Comparison of ENCODE assay signal across 11 cellular contexts in genomic region chr1:25566186-25566729, GRCh38. TPM values are rescaled to one million over a fixed set of nuclear protein-coding genes. Genes with fewer than 3 reads are reported as not detected.
DNase-seq lines count a peak whose midpoint lies in the region; ATAC-seq, FAIRE-seq and TF ChIP-seq lines count a peak whose summit lies in the region.
"Had no signal": no experiment of that assay in that cellular context is flagged by ENCODE, and none has a peak within 500 bp of the region (broad histone marks: within the 10 kb centered on the region; RNA-seq: fewer than 3 reads in every experiment).

No MANE protein-coding gene starts in this region.

- WGBS in urinary bladder: 37% methylated on average over 9 of the region's 9 CpGs

- no peaks in the 10 kb centered on the region for H4K20me1 ChIP-seq in astrocyte (ENCODE audit: insufficient read depth, low read length)

- H3K9me3 ChIP-seq in left ventricle myocardium inferior (replicated peaks) (no peaks in the 10 kb centered on the region), astrocyte (ENCODE audit: insufficient read depth, low read depth, low read length) (no peaks in the 10 kb centered on the region)
- H3K9me3 ChIP-seq: SJSA1 had no signal

- TF ChIP-seq CTCF in left ventricle myocardium inferior (IDR thresholded peaks at IDR 0.05; ENCODE audit: borderline replicate concordance) (no peak), astrocyte (IDR thresholded peaks at IDR 0.05; ENCODE audit: insufficient read depth, low read depth, low read length) (no peak), mesothelial cell of epicardium (IDR thresholded peaks at IDR 0.05; ENCODE audit: unreplicated experiment) (no peak), GM13976 (IDR thresholded peaks at IDR 0.05; ENCODE audit: borderline replicate concordance, control extremely low read depth, extremely low read depth, insufficient read depth, missing control alignments) (no peak)

- no peak for DNase-seq in left ventricle myocardium inferior
- DNase-seq in cardiac septum (ENCODE audit: low spot score): no peak
- no peak for DNase-seq in astrocyte (ENCODE audit: low read depth)
- DNase-seq in mesothelial cell of epicardium (ENCODE audit: low spot score in 2 of 2, unreplicated experiment in 2 of 2): no peak
- DNase-seq in GM13976 (ENCODE audit: low spot score): no peak
- no peak for DNase-seq in amniotic stem cell (lab: John Stamatoyannopoulos, UW)
- DNase-seq: COR-L47, NCI-H1436 had no signal

- H2AFZ ChIP-seq in astrocyte (ENCODE audit: low read depth, low read length): no peak overlapping the region

- H3K27ac Mint-ChIP-seq in astrocyte (ENCODE audit: unreplicated experiment) (no peak overlapping the region), mesothelial cell of epicardium (peak overlapping the region; percentile 50)

- H3K9me3 Mint-ChIP-seq in astrocyte (ENCODE audit: unreplicated experiment): peaks cover 2% of the 10 kb centered on the region
- no peaks in the 10 kb centered on the region for H3K9me3 Mint-ChIP-seq in mesothelial cell of epicardium

- H3K27me3 Mint-ChIP-seq in astrocyte (ENCODE audit: low read depth, unreplicated experiment): peaks cover 2% of the 10 kb centered on the region
- H3K27me3 Mint-ChIP-seq in mesothelial cell of epicardium (ENCODE audit: low read depth): peaks cover 9% of the 10 kb centered on the region

- no peak for ATAC-seq in HG02610 (IDR thresholded peaks at IDR 0.05; ENCODE audit: unreplicated experiment)

- peaks cover 54% of the 10 kb centered on the region for H3K4me1 ChIP-seq in left ventricle myocardium inferior
- H3K4me1 ChIP-seq in astrocyte (ENCODE audit: insufficient read depth, low read length): peaks cover 58% of the 10 kb centered on the region
- no peaks in the 10 kb centered on the region for H3K4me1 ChIP-seq in urinary bladder (ENCODE audit: insufficient read depth)

- peaks cover 43% of the 10 kb centered on the region for H3K4me1 Mint-ChIP-seq in astrocyte (ENCODE audit: low read depth, unreplicated experiment)
- H3K4me1 Mint-ChIP-seq in mesothelial cell of epicardium: peaks cover 51% of the 10 kb centered on the region

- H3K4me3 Mint-ChIP-seq in astrocyte (ENCODE audit: unreplicated experiment) (no peak overlapping the region), mesothelial cell of epicardium (no peak overlapping the region)

- no peaks in the 10 kb centered on the region for H3K79me2 ChIP-seq in astrocyte (ENCODE audit: insufficient read depth, low read length)

- H3K4me3 ChIP-seq in left ventricle myocardium inferior (no peak overlapping the region), astrocyte (ENCODE audit: insufficient read depth, low read depth, low read length) (no peak overlapping the region), urinary bladder (ENCODE audit: low read depth, low read length) (no peak overlapping the region)
- H3K4me3 ChIP-seq: SJSA1 had no signal

- FAIRE-seq in astrocyte (lab: Jason Lieb, UNC): no peak

- H3K27ac ChIP-seq in left ventricle myocardium inferior (replicated peaks): peak overlapping the region; percentile 83
- H3K27ac ChIP-seq in astrocyte (ENCODE audit: low read depth, low read length): peak overlapping the region; percentile 90
- peak overlapping the region; percentile 64 for H3K27ac ChIP-seq in urinary bladder (ENCODE audit: low read depth)
- H3K27ac ChIP-seq: SJSA1 had no signal

- peaks cover 19% of the 10 kb centered on the region for H3K36me3 ChIP-seq in left ventricle myocardium inferior
- no peaks in the 10 kb centered on the region for H3K36me3 ChIP-seq in astrocyte (ENCODE audit: insufficient read depth, low read length)
- H3K36me3 ChIP-seq in urinary bladder (ENCODE audit: insufficient read depth): no peaks in the 10 kb centered on the region

- peak overlapping the region; percentile 79 for H3K9ac ChIP-seq in astrocyte (ENCODE audit: low read length)

- intact Hi-C loops in left ventricle myocardium inferior (cut with micrococcal nuclease) (no loop called here), cardiac septum (cut with DNase I) (no loop called here)

- H3K4me2 ChIP-seq in astrocyte (ENCODE audit: low read length): peak overlapping the region; percentile 75

- in situ Hi-C loops in GM13976 (cut with MboI; ENCODE audit: low sequenced_read_pairs, unreplicated experiment): no loop called here

- H3K27me3 ChIP-seq in left ventricle myocardium inferior (ENCODE audit: low read depth) (no peaks in the 10 kb centered on the region), astrocyte (ENCODE audit: insufficient read depth, low read length) (no peaks in the 10 kb centered on the region)
- H3K27me3 ChIP-seq: SJSA1 had no signal

- H3K36me3 Mint-ChIP-seq in astrocyte (ENCODE audit: low read depth, unreplicated experiment) (peaks cover 5% of the 10 kb centered on the region), mesothelial cell of epicardium (no peaks in the 10 kb centered on the region)

RNA-seq across cellular contexts. Expression of gene LDLRAP1, which starts 22.9 kb away (rescaled TPM):
- total RNA-seq in left ventricle myocardium inferior: 14.4 TPM
- 14.4 TPM for total RNA-seq in cardiac septum
- total RNA-seq in astrocyte: 7.9 and 8.0 TPM in 2 replicates
- 9.1 to 10.0 TPM (median 9.9 TPM) in 3 replicates for total RNA-seq in mesothelial cell of epicardium
- 10.6 TPM for total RNA-seq in urinary bladder
- 10.5 TPM for polyA plus RNA-seq in urinary bladder

RNA-seq across cellular contexts. Expression of gene MAN1C1, which starts 50.3 kb away (rescaled TPM):
- total RNA-seq in left ventricle myocardium inferior (18.0 TPM), cardiac septum (16.7 TPM), astrocyte (0.86 and 1.6 TPM in 2 replicates), mesothelial cell of epicardium (2.9 to 3.2 TPM (median 2.9 TPM) in 3 replicates), urinary bladder (18.2 TPM)
- 26.4 TPM for polyA plus RNA-seq in urinary bladder
- total RNA-seq: SJSA1 had no signal
